ENCODE assay signal across 18 cellular contexts in the genomic region with DNA sequence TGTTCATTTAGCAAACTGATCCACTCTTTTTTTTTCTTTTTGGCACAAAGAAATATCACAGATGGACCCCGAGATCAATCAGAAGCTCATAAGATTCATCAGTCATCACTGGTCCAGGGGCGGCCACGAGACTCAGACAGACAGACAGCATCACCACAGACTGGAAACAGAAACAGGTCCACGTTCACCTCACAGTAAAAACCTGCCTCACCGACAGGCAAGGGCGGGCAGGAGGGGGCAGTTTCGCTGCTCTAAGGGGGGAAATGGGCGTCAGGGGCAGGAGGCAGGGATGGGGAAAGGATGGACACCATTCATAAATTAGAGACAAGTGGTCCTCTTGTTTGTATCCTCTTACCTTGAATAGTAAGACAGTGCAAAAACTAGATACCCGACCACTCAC. TPM values are rescaled to one million over a fixed set of nuclear protein-coding genes. Genes with fewer than 3 reads are reported as not detected.
DNase-seq lines count a peak whose midpoint lies in the region; ATAC-seq and TF ChIP-seq lines count a peak whose summit lies in the region.
"Had no signal": no experiment of that assay in that cellular context is flagged by ENCODE, and none has a peak within 500 bp of the region (broad histone marks: within the 10 kb centered on the region; RNA-seq: fewer than 3 reads in every experiment).

No MANE protein-coding gene starts in this region.

- no peaks in the 10 kb centered on the region for H3K36me3 Mint-ChIP-seq in activated CD8-positive, alpha-beta memory T cell treated with anti-CD3 and anti-CD28 coated beads, Interleukin-2, amount 10 ng/mL, durations not matched to agents 7 days and 5 days
- H3K36me3 Mint-ChIP-seq in glutamatergic neuron (ENCODE audit: unreplicated experiment) = peaks cover 9% of the 10 kb centered on the region

- CTCF ChIA-PET in activated CD8-positive, alpha-beta memory T cell treated with anti-CD3 and anti-CD28 coated beads, Interleukin-2, amount 10 ng/mL, durations not matched to agents 7 days and 5 days (lab: Charles Lee) = no interaction called here

- no peaks in the 10 kb centered on the region for H4K20me1 ChIP-seq in osteoblast (ENCODE audit: insufficient read depth, low read length)

- H3K27me3 ChIP-seq in osteoblast (ENCODE audit: insufficient read depth, low read length) = peaks cover 2% of the 10 kb centered on the region
- H3K27me3 ChIP-seq: BLaER1 treated with 17β-estradiol and CSF1 and Interleukin-3, amounts not matched to agents 10 nM and 100 nM had no signal

- H3K27ac ChIP-seq in osteoblast (ENCODE audit: low read depth, low read length) = no peak overlapping the region
- H3K27ac ChIP-seq: 22Rv1; BLaER1 treated with 17β-estradiol and CSF1 and Interleukin-3, amounts not matched to agents 10 nM and 100 nM had no signal

- no peak overlapping the region for H3K27ac Mint-ChIP-seq in activated CD8-positive, alpha-beta memory T cell treated with anti-CD3 and anti-CD28 coated beads, Interleukin-2, amount 10 ng/mL, durations not matched to agents 7 days and 5 days
- H3K27ac Mint-ChIP-seq in glutamatergic neuron (ENCODE audit: unreplicated experiment) = peak overlapping the region; percentile 1
- H3K27ac Mint-ChIP-seq: CD4-positive, alpha-beta T cell; GM23338 had no signal

- no peak overlapping the region for H3K4me2 ChIP-seq in osteoblast (ENCODE audit: insufficient read depth, low read length)
- H3K4me2 ChIP-seq: BLaER1 treated with 17β-estradiol and CSF1 and Interleukin-3, amounts not matched to agents 10 nM and 100 nM; GM23338 had no signal

- H3K36me3 ChIP-seq in osteoblast (ENCODE audit: insufficient read depth, low read length) = no peaks in the 10 kb centered on the region
- H3K36me3 ChIP-seq: BLaER1 treated with 17β-estradiol and CSF1 and Interleukin-3, amounts not matched to agents 10 nM and 100 nM; HAP-1 had no signal

- H3K27me3 Mint-ChIP-seq in activated CD8-positive, alpha-beta memory T cell treated with anti-CD3 and anti-CD28 coated beads, Interleukin-2, amount 10 ng/mL, durations not matched to agents 7 days and 5 days = peaks cover 19% of the 10 kb centered on the region
- H3K27me3 Mint-ChIP-seq in glutamatergic neuron (ENCODE audit: unreplicated experiment) = peaks cover 12% of the 10 kb centered on the region

- H2AFZ ChIP-seq in osteoblast (ENCODE audit: low read length) = no peak overlapping the region
- H2AFZ ChIP-seq: GM23338 had no signal

- DNase-seq in activated CD8-positive, alpha-beta memory T cell treated with anti-CD3 and anti-CD28 coated beads, Interleukin-2, amount 10 ng/mL, durations not matched to agents 7 days and 5 days = peak; percentile 5
- DNase-seq in activated CD8-positive, alpha-beta memory T cell treated with anti-CD3 and anti-CD28 coated beads, Interleukin-2, amount 50 U/mL, for 48 hours = no peak
- DNase-seq in HuH-7 (ENCODE audit: low spot score) = peak; percentile 5
- no peak for DNase-seq in glutamatergic neuron
- peak; percentile 65 for DNase-seq in osteoblast (ENCODE audit: insufficient read length, low spot score, missing footprints)
- DNase-seq in middle frontal gyrus (ENCODE audit: extremely low spot score, low spot score) = no peak
- no peak for DNase-seq in CD1c-positive myeloid dendritic cell (ENCODE audit: extremely low spot score)
- no peak for DNase-seq in central memory CD4-positive, alpha-beta T cell
- DNase-seq: Calu3; CD4-positive, alpha-beta T cell; DMS79 had no signal

- no peak overlapping the region for H3K4me3 Mint-ChIP-seq in activated CD8-positive, alpha-beta memory T cell treated with anti-CD3 and anti-CD28 coated beads, Interleukin-2, amount 10 ng/mL, durations not matched to agents 7 days and 5 days
- H3K4me3 Mint-ChIP-seq in glutamatergic neuron (ENCODE audit: unreplicated experiment) = no peak overlapping the region
- H3K4me3 Mint-ChIP-seq: CD4-positive, alpha-beta T cell; GM23338 had no signal

- peaks cover 4% of the 10 kb centered on the region for H3K4me1 Mint-ChIP-seq in activated CD8-positive, alpha-beta memory T cell treated with anti-CD3 and anti-CD28 coated beads, Interleukin-2, amount 10 ng/mL, durations not matched to agents 7 days and 5 days
- peaks cover 15% of the 10 kb centered on the region for H3K4me1 Mint-ChIP-seq in glutamatergic neuron (ENCODE audit: low read depth, unreplicated experiment)

- no peaks in the 10 kb centered on the region for H3K9me3 ChIP-seq in osteoblast (ENCODE audit: low read depth, low read length)
- H3K9me3 ChIP-seq: HAP-1 had no signal

- ATAC-seq in activated CD8-positive, alpha-beta memory T cell treated with anti-CD3 and anti-CD28 coated beads, Interleukin-2, amount 10 ng/mL, durations not matched to agents 7 days and 5 days = no peak
- ATAC-seq: GM12878, GM23338, HepG2 had no signal

- no peaks in the 10 kb centered on the region for H3K79me2 ChIP-seq in osteoblast (ENCODE audit: insufficient read depth, low read length)

- TF ChIP-seq CTCF in glutamatergic neuron (IDR thresholded peaks at IDR 0.05; ENCODE audit: partially characterized antibody, unreplicated experiment) = no peak
- no peak for TF ChIP-seq CTCF in osteoblast (IDR thresholded peaks at IDR 0.05; ENCODE audit: extremely low read depth, low read depth, low read length)

- no peak overlapping the region for H3K4me3 ChIP-seq in osteoblast (ENCODE audit: insufficient read depth, low read length)
- H3K4me3 ChIP-seq: BLaER1 treated with 17β-estradiol and CSF1 and Interleukin-3, amounts not matched to agents 10 nM and 100 nM; GM12878; GM23338; HAP-1 had no signal

- peaks cover 10% of the 10 kb centered on the region for H3K4me1 ChIP-seq in osteoblast (ENCODE audit: insufficient read depth, low read length)
- H3K4me1 ChIP-seq: HAP-1 had no signal

- H3K9me3 Mint-ChIP-seq in activated CD8-positive, alpha-beta memory T cell treated with anti-CD3 and anti-CD28 coated beads, Interleukin-2, amount 10 ng/mL, durations not matched to agents 7 days and 5 days (ENCODE audit: low read depth) = no peaks in the 10 kb centered on the region
- peaks cover 10% of the 10 kb centered on the region for H3K9me3 Mint-ChIP-seq in glutamatergic neuron (ENCODE audit: unreplicated experiment)
- H3K9me3 Mint-ChIP-seq: CD4-positive, alpha-beta T cell; GM23338 had no signal

RNA-seq across cellular contexts. Expression of a gene that starts 16.5 kb away (rescaled TPM):
- under 1 TPM in 1 of 2 experiments, not detected in 1; 0.35 TPM for total RNA-seq in activated CD8-positive, alpha-beta memory T cell treated with anti-CD3 and anti-CD28 coated beads, Interleukin-2, amount 10 ng/mL, durations not matched to agents 7 days and 5 days
- total RNA-seq in glutamatergic neuron (ENCODE audit: unreplicated experiment) (59.2 TPM), osteoblast (1.1 and 1.5 TPM in 2 replicates)
- total RNA-seq: Calu3; CD4-positive, alpha-beta T cell; G401; GM12878; HepG2 had no signal

Comparison
In these comparisons a context has a peak if more than half of its experiments do, and no peak if none do; other contexts are left out.
1. DNase-seq: peak in activated CD8-positive, alpha-beta memory T cell treated with anti-CD3 and anti-CD28 coated beads, Interleukin-2, amount 10 ng/mL, durations not matched to agents 7 days and 5 days (single experiment), HuH-7 (single experiment) and osteoblast (single experiment); none in activated CD8-positive, alpha-beta memory T cell treated with anti-CD3 and anti-CD28 coated beads, Interleukin-2, amount 50 U/mL, for 48 hours (single experiment), glutamatergic neuron (single experiment), middle frontal gyrus (single experiment), CD1c-positive myeloid dendritic cell (single experiment) and central memory CD4-positive, alpha-beta T cell (single experiment).
2. RNA of a gene that starts 16.5 kb away (total RNA-seq): 59.2 TPM in glutamatergic neuron (single experiment); 1.1 to 1.5 TPM in osteoblast and 0.35 TPM in activated CD8-positive, alpha-beta memory T cell treated with anti-CD3 and anti-CD28 coated beads, Interleukin-2, amount 10 ng/mL, durations not matched to agents 7 days and 5 days; every median in the first group is over 10 times any median in the second.